ENCODE assay signal across 1 cellular context in the genomic region with DNA sequence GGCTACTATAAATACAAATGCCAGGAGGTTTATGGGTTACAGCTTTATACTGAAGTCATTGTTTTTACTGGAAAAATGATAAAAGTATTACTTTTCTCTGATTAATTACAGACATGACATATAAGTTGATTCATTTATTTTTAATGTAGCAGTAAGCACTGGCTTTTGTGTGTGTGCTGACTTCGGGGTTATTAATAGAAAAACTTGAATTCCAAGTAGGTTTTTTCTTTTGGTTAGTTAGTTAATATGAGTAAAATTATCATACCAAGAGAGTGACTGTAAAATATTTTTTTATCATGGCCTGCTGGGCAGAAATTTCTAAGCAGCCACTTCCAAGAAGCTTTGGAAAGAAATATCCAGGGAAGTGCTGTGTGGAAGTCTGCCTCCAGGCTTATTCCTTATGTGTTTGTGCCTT.
TF ChIP-seq lines count a peak whose summit lies in the region.

No MANE protein-coding gene starts in this region.

TF ChIP-seq in SK-N-SH, 30 proteins besides CTCF, POLR2A, EP300 and RAD21 (continued from another document):
- no peak for TF ChIP-seq CHD2 (IDR thresholded peaks at IDR 0.05; ENCODE audit: low read length, partially characterized antibody)
